In the genomic region with DNA sequence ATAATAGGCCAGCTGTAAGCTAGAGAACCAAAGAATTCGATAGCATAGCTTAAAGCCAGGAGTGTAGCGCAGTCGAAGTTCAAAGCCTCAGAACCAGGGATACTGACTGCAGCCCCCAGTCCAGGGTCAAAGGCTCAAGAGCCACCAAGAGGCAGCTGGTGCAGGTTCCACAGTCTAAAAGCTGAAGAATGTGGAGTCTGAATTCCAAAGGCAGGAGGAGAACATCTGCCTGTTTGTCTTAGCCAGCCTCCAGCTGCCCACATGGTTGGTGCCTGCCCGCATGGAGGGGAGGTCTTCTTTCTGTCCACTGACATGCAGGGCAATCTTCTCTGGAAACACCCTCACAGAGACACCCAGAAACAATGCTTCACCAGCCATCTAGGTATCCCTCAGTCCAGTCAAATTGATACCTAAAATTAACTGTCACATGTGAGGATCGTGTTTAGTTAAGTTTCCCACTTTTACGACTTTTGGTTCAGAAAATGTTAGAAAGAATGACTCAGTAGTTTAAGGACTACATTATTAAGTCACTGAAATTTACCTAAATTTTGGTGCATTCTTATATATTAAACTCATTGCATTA, we compare ENCODE assay signal across 27 cellular contexts. TPM values are rescaled to one million over a fixed set of nuclear protein-coding genes. Genes with fewer than 3 reads are reported as not detected.
"Had no signal": no experiment of that assay in that cellular context is flagged by ENCODE, and none has a peak within 500 bp of the region (broad histone marks: within the 10 kb centered on the region; RNA-seq: fewer than 3 reads in every experiment).

No MANE protein-coding gene starts in this region.

- H3K4me1 Mint-ChIP-seq: immature natural killer cell had no signal

- ATAC-seq: effector memory CD8-positive, alpha-beta T cell; left lobe of liver; lower lobe of right lung; naive thymus-derived CD4-positive, alpha-beta T cell had no signal

- DNase-seq: activated CD4-positive, alpha-beta T cell treated with anti-CD3 and anti-CD28 coated beads, Interleukin-2, amount 50 U/mL, for 1 hour; activated naive CD4-positive, alpha-beta T cell treated with Interleukin-2 at 50 U/mL for 16 hours; activated naive CD8-positive, alpha-beta T cell treated with anti-CD3 and anti-CD28 coated beads, Interleukin-2, amount 10 ng/mL, durations not matched to agents 7 days and 5 days; amygdala; colonic mucosa; dorsolateral prefrontal cortex; effector memory CD8-positive, alpha-beta T cell; glutamatergic neuron; immature natural killer cell; lower lobe of right lung; mesendoderm; naive thymus-derived CD4-positive, alpha-beta T cell; retina; spleen; stimulated activated CD4-positive, alpha-beta T cell treated with anti-CD3 and anti-CD28 coated beads, Interleukin-4, amount 100 ng/mL, for 1 hour; SW 1271; transverse colon had no signal

- H3K27me3 Mint-ChIP-seq: activated naive CD8-positive, alpha-beta T cell treated with anti-CD3 and anti-CD28 coated beads, Interleukin-2, amount 10 ng/mL, durations not matched to agents 7 days and 5 days; effector memory CD8-positive, alpha-beta T cell; naive thymus-derived CD4-positive, alpha-beta T cell; progenitor cell of endocrine pancreas; stimulated activated naive CD8-positive, alpha-beta T cell treated with anti-CD3 and anti-CD28 coated beads, Interleukin-15, Interleukin-2, amounts not matched to agents 100 ng/mL and 50 ng/mL, for 24 hours had no signal

- H3K9me3 Mint-ChIP-seq: activated naive CD8-positive, alpha-beta T cell treated with anti-CD3 and anti-CD28 coated beads, Interleukin-2, amount 10 ng/mL, durations not matched to agents 7 days and 5 days; effector memory CD8-positive, alpha-beta T cell; immature natural killer cell; stimulated activated naive CD8-positive, alpha-beta T cell treated with anti-CD3 and anti-CD28 coated beads, Interleukin-15, Interleukin-2, amounts not matched to agents 100 ng/mL and 50 ng/mL, for 24 hours had no signal

- H3K4me3 ChIP-seq: colonic mucosa, dorsolateral prefrontal cortex, esophagus muscularis mucosa, hepatocyte, lower lobe of right lung, neural progenitor cell, spleen, suprapubic skin, transverse colon, vagina had no signal

- H3K27ac Mint-ChIP-seq: activated naive CD8-positive, alpha-beta T cell treated with anti-CD3 and anti-CD28 coated beads, Interleukin-2, amount 10 ng/mL, durations not matched to agents 7 days and 5 days; immature natural killer cell; neural progenitor cell; progenitor cell of endocrine pancreas; stimulated activated naive CD8-positive, alpha-beta T cell treated with anti-CD3 and anti-CD28 coated beads, Interleukin-15, Interleukin-2, amounts not matched to agents 100 ng/mL and 50 ng/mL, for 24 hours had no signal

- H3K4me3 Mint-ChIP-seq: activated naive CD8-positive, alpha-beta T cell treated with anti-CD3 and anti-CD28 coated beads, Interleukin-2, amount 10 ng/mL, durations not matched to agents 7 days and 5 days; effector memory CD8-positive, alpha-beta T cell; immature natural killer cell; naive thymus-derived CD4-positive, alpha-beta T cell; neural progenitor cell; stimulated activated naive CD8-positive, alpha-beta T cell treated with anti-CD3 and anti-CD28 coated beads, Interleukin-15, Interleukin-2, amounts not matched to agents 100 ng/mL and 50 ng/mL, for 24 hours had no signal

RNA-seq across cellular contexts. Expression of gene RHOH, which starts 52.8 kb away (rescaled TPM):
- total RNA-seq: hepatocyte, kidney epithelial cell, osteoblast had no signal
